9 cellular contexts compared by ENCODE assay signal in the genomic region with DNA sequence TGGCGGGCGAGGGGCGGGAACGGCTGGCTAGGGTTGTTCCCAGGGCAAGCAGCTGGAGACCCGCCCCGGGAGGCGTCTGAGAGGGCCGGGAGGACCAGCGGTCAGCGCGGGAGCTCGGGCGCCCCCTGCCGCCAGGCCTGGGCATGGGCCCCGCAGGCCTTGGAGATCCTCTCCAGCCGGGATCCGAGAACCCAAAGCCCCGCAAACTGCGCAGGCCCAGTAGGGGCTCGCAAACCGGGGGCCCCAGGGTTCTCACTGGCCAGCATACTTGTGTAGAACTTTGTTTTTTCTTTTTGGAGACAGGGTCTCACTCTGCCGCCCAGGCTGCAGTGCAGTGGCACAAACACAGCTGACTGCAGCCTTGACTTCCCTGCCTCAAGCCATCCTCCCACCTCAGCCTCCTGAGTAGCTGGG. TPM values are rescaled to one million over a fixed set of nuclear protein-coding genes. Genes with fewer than 3 reads are reported as not detected.
DNase-seq lines count a peak whose midpoint lies in the region; ATAC-seq and TF ChIP-seq lines count a peak whose summit lies in the region.
"Had no signal": no experiment of that assay in that cellular context is flagged by ENCODE, and none has a peak within 500 bp of the region (broad histone marks: within the 10 kb centered on the region; RNA-seq: fewer than 3 reads in every experiment).

No MANE protein-coding gene starts in this region.

- dilution Hi-C loops in IMR-90 (cut with HindIII; ENCODE audit: low sequenced_read_pairs, unreplicated experiment) = no loop called here

- H3K4ac ChIP-seq in IMR-90 (ENCODE audit: low read depth, low read length) = no peak overlapping the region

- H3K4me1 ChIP-seq in IMR-90 (ENCODE audit: control insufficient read depth, insufficient read depth, low read length) (no peaks in the 10 kb centered on the region), hepatocyte (ENCODE audit: insufficient read depth) (peaks cover 9% of the 10 kb centered on the region), spleen (peaks cover 0 to 15% (median 8%) of the 10 kb centered on the region in 6 donors)

- H2BK20ac ChIP-seq in IMR-90 (ENCODE audit: low read depth, low read length) = no peak overlapping the region

- no peak overlapping the region for H3K18ac ChIP-seq in IMR-90 (ENCODE audit: low read depth, low read length)

- no peak overlapping the region for H2AK9ac ChIP-seq in IMR-90 (replicated peaks; ENCODE audit: low read depth, low read length, poor library complexity)

- peak; percentile 24; the same call in 1 of the 2 replicates for TF ChIP-seq RAD21 in IMR-90 (IDR thresholded peaks at IDR 0.05; ENCODE audit: low read length)

- no peak overlapping the region for H3K9ac ChIP-seq in IMR-90 (ENCODE audit: low read depth, low read length)

- no peak overlapping the region for H3K4me3 Mint-ChIP-seq in activated naive CD4-positive, alpha-beta T cell treated with anti-CD3 and anti-CD28 coated beads, Interleukin-2, amount 10 ng/mL, durations not matched to agents 7 days and 5 days
- H3K4me3 Mint-ChIP-seq in activated T-helper 2 cell treated with anti-CD3 and anti-CD28 coated beads, Interferon-gamma antibody, Interleukin-2, Interleukin-4, amounts not matched to agents 10 μg/mL and 5 μg/mL and 100 μg/mL, durations not matched to agents 14 hours and 24 hours and 36 hours (ENCODE audit: low read depth) = no peak overlapping the region

- in situ Hi-C loops in IMR-90 (cut with MboI; ENCODE audit: low sequenced_read_pairs) = no loop called here

- no peak overlapping the region for H3K56ac ChIP-seq in IMR-90 (ENCODE audit: extremely low read depth, insufficient read depth, low read length)

- H3K36me3 ChIP-seq in IMR-90 (ENCODE audit: control insufficient read depth, insufficient read depth, low read length) (no peaks in the 10 kb centered on the region), hepatocyte (replicated peaks; ENCODE audit: insufficient read depth, low read depth) (no peaks in the 10 kb centered on the region), spleen (no peaks in the 10 kb centered on the region)

- POLR2A ChIA-PET in IMR-90 (lab: Charles Lee; ENCODE audit: unreplicated experiment) = no interaction called here

- H3K79me2 ChIP-seq in hepatocyte = no peaks in the 10 kb centered on the region

- H3K14ac ChIP-seq in IMR-90 (replicated peaks; ENCODE audit: low read depth, low read length) = no peak overlapping the region

- no peak overlapping the region for H3K4me2 ChIP-seq in IMR-90 (ENCODE audit: low read depth, low read length)
- peak overlapping the region; percentile 86 for H3K4me2 ChIP-seq in hepatocyte

- no peak overlapping the region for H2BK5ac ChIP-seq in IMR-90 (ENCODE audit: low read depth, low read length, poor library complexity, severe bottlenecking)

- H3K27me3 Mint-ChIP-seq in activated naive CD4-positive, alpha-beta T cell treated with anti-CD3 and anti-CD28 coated beads, Interleukin-2, amount 10 ng/mL, durations not matched to agents 7 days and 5 days = peaks cover 63% of the 10 kb centered on the region
- H3K27me3 Mint-ChIP-seq in activated T-helper 2 cell treated with anti-CD3 and anti-CD28 coated beads, Interferon-gamma antibody, Interleukin-2, Interleukin-4, amounts not matched to agents 10 μg/mL and 5 μg/mL and 100 μg/mL, durations not matched to agents 14 hours and 24 hours and 36 hours (ENCODE audit: low read depth) = peaks cover 20% of the 10 kb centered on the region

- H3K9me2 ChIP-seq in hepatocyte (replicated peaks; ENCODE audit: insufficient read depth) = no peaks in the 10 kb centered on the region

- peak; percentile 51 for TF ChIP-seq CTCF in IMR-90 (conservative IDR thresholded peaks at IDR 0.05; ENCODE audit: low read depth, low read length)
- peak; percentile 87 for TF ChIP-seq CTCF in hepatocyte (IDR thresholded peaks at IDR 0.05; ENCODE audit: poor library complexity)
- peak; percentile 13 to 93 (median 82) for TF ChIP-seq CTCF in spleen (IDR thresholded peaks at IDR 0.05 in 8 of 11, conservative IDR thresholded peaks at IDR 0.05 in 3 of 11)

- no peaks in the 10 kb centered on the region for H3K9me3 Mint-ChIP-seq in activated naive CD4-positive, alpha-beta T cell treated with anti-CD3 and anti-CD28 coated beads, Interleukin-2, amount 10 ng/mL, durations not matched to agents 7 days and 5 days
- no peaks in the 10 kb centered on the region for H3K9me3 Mint-ChIP-seq in activated T-helper 2 cell treated with anti-CD3 and anti-CD28 coated beads, Interferon-gamma antibody, Interleukin-2, Interleukin-4, amounts not matched to agents 10 μg/mL and 5 μg/mL and 100 μg/mL, durations not matched to agents 14 hours and 24 hours and 36 hours

- H2BK120ac ChIP-seq in IMR-90 (ENCODE audit: low read depth, low read length) = no peak overlapping the region

- no peak overlapping the region for H2AFZ ChIP-seq in IMR-90 (replicated peaks; ENCODE audit: low read length, poor library complexity)
- peak overlapping the region; percentile 93 for H2AFZ ChIP-seq in hepatocyte

- peak; percentile 66; the same call in 1 of the 2 replicates for ATAC-seq in IMR-90 (ENCODE audit: low read depth)
- no peak for ATAC-seq in HG02588 (IDR thresholded peaks at IDR 0.05; ENCODE audit: unreplicated experiment)
- no peak for ATAC-seq in GM19035 (IDR thresholded peaks at IDR 0.05; ENCODE audit: unreplicated experiment)

- BruUV-seq in IMR-90 (replicated peaks; lab: Mats Ljungman, UMichigan) = no TSS peak

- TF ChIP-seq POLR2A in IMR-90 (IDR thresholded peaks at IDR 0.05; ENCODE audit: low read depth, low read length) (no peak), spleen (IDR thresholded peaks at IDR 0.05) (no peak)

- 3% methylated on average over 12 of the region's 22 CpGs; no CpG with 5 or more reads in 1 of the 2 experiments for WGBS in IMR-90 (ENCODE audit: extremely low coverage in 2 of 2, insufficient read length in 1 of 2), 2 experiments
- WGBS in hepatocyte (ENCODE audit: low lambda C conversion rate, missing lambda C conversion rate) = 7% methylated on average over 16 of the region's 22 CpGs
- WGBS in spleen, 5 donors = 4 to 11% (median 7%) methylated on average over 4 to 22 of the region's 22 CpGs

- H2AK5ac ChIP-seq in IMR-90 (ENCODE audit: low read depth, low read length) = no peak overlapping the region

- H3K4me3 ChIP-seq in IMR-90 (ENCODE audit: insufficient read depth, low read depth, low read length) (no peak overlapping the region), hepatocyte (no peak overlapping the region), spleen (peak overlapping the region in 3 of 8 donors; percentile 27 to 59 (median 39))
- H3K4me3 ChIP-seq: SK-N-MC had no signal

- H4K5ac ChIP-seq in IMR-90 (ENCODE audit: low read depth, low read length) = no peak overlapping the region

- H3K9me3 ChIP-seq in IMR-90 (ENCODE audit: control insufficient read depth, insufficient read depth, low read length) (no peaks in the 10 kb centered on the region), hepatocyte (ENCODE audit: low read depth) (no peaks in the 10 kb centered on the region), spleen (no peaks in the 10 kb centered on the region)

- H3K27me3 ChIP-seq in IMR-90 (ENCODE audit: control insufficient read depth, insufficient read depth, low read length) (peaks cover 13% of the 10 kb centered on the region; the same call in 1 of the 2 replicates), hepatocyte (no peaks in the 10 kb centered on the region), spleen (replicated peaks in 1 of 7) (peaks cover 0 to 38% (median 13%) of the 10 kb centered on the region in 7 donors)

- no peak overlapping the region for H4K8ac ChIP-seq in IMR-90 (ENCODE audit: low read depth in 2 of 2, low read length in 2 of 2)

- no peak overlapping the region for H3K27ac Mint-ChIP-seq in activated naive CD4-positive, alpha-beta T cell treated with anti-CD3 and anti-CD28 coated beads, Interleukin-2, amount 10 ng/mL, durations not matched to agents 7 days and 5 days
- H3K27ac Mint-ChIP-seq in activated T-helper 2 cell treated with anti-CD3 and anti-CD28 coated beads, Interferon-gamma antibody, Interleukin-2, Interleukin-4, amounts not matched to agents 10 μg/mL and 5 μg/mL and 100 μg/mL, durations not matched to agents 14 hours and 24 hours and 36 hours = no peak overlapping the region

- H4K20me1 ChIP-seq in IMR-90 (ENCODE audit: insufficient read depth, low read length) (no peaks in the 10 kb centered on the region), hepatocyte (ENCODE audit: insufficient read depth, poor library complexity, severe bottlenecking) (no peaks in the 10 kb centered on the region)

- no peaks in the 10 kb centered on the region for H3K36me3 Mint-ChIP-seq in activated naive CD4-positive, alpha-beta T cell treated with anti-CD3 and anti-CD28 coated beads, Interleukin-2, amount 10 ng/mL, durations not matched to agents 7 days and 5 days
- H3K36me3 Mint-ChIP-seq in activated T-helper 2 cell treated with anti-CD3 and anti-CD28 coated beads, Interferon-gamma antibody, Interleukin-2, Interleukin-4, amounts not matched to agents 10 μg/mL and 5 μg/mL and 100 μg/mL, durations not matched to agents 14 hours and 24 hours and 36 hours (ENCODE audit: low read depth) = no peaks in the 10 kb centered on the region

- CTCF ChIA-PET in IMR-90 (lab: Yijun Ruan, JAX) = interaction anchor here (0.5 to 1.6 kb wide), 5 partner anchors 15 to 265 kb away, joined by 3 to 4 read pairs (median 3); no protein-coding TSS in a partner anchor
- CTCF ChIA-PET in activated naive CD4-positive, alpha-beta T cell treated with anti-CD3 and anti-CD28 coated beads, Interleukin-2, amount 10 ng/mL, durations not matched to agents 7 days and 5 days (lab: Charles Lee) = interaction anchor here (0.6 to 3.4 kb wide), 10 partner anchors 9 to 1491 kb away, joined by 3 to 14 read pairs (median 8); no protein-coding TSS in a partner anchor

- H3K4me1 Mint-ChIP-seq in activated naive CD4-positive, alpha-beta T cell treated with anti-CD3 and anti-CD28 coated beads, Interleukin-2, amount 10 ng/mL, durations not matched to agents 7 days and 5 days = no peaks in the 10 kb centered on the region
- no peaks in the 10 kb centered on the region for H3K4me1 Mint-ChIP-seq in activated T-helper 2 cell treated with anti-CD3 and anti-CD28 coated beads, Interferon-gamma antibody, Interleukin-2, Interleukin-4, amounts not matched to agents 10 μg/mL and 5 μg/mL and 100 μg/mL, durations not matched to agents 14 hours and 24 hours and 36 hours (ENCODE audit: low read depth)

- H3K79me1 ChIP-seq in IMR-90 (ENCODE audit: low read depth in 1 of 2, low read length in 2 of 2) = no peaks in the 10 kb centered on the region

- no peak overlapping the region for H2BK15ac ChIP-seq in IMR-90 (ENCODE audit: low read depth, low read length)

- DNase-seq in ELR (ENCODE audit: low read depth) (peak; percentile 25), IMR-90 (no peak), hepatocyte (ENCODE audit: low spot score) (peak; percentile 86), spleen (peak; percentile 86)
- peak; percentile 54 for DNase-seq in activated naive CD4-positive, alpha-beta T cell treated with anti-CD3 and anti-CD28 coated beads, Interleukin-2, amount 10 ng/mL, durations not matched to agents 7 days and 5 days
- DNase-seq in activated T-helper 2 cell treated with anti-CD3 and anti-CD28 coated beads, Interferon-gamma antibody, Interleukin-2, Interleukin-4, amounts not matched to agents 10 μg/mL and 5 μg/mL and 100 μg/mL, durations not matched to agents 14 hours and 24 hours and 36 hours (ENCODE audit: low spot score) = no peak

- intact Hi-C loops in IMR-90 (cut with micrococcal nuclease) = loop anchor here (5.0 kb wide), 1 partner anchor 269 kb away; no protein-coding TSS in a partner anchor
- intact Hi-C loops in spleen (cut with DNase I; ENCODE audit: low total_unique reads) = no loop called here
- intact Hi-C loops in activated T-helper 2 cell treated with anti-CD3 and anti-CD28 coated beads, Interferon-gamma antibody, Interleukin-2, Interleukin-4, amounts not matched to agents 10 μg/mL and 5 μg/mL and 100 μg/mL, durations not matched to agents 14 hours and 24 hours and 36 hours (cut with micrococcal nuclease) = no loop called here

- no peaks in the 10 kb centered on the region for H3K9me1 ChIP-seq in IMR-90 (ENCODE audit: insufficient read depth, low read length)

- no peak overlapping the region for H3K23ac ChIP-seq in IMR-90 (ENCODE audit: low read depth, low read length)

- H3K27ac ChIP-seq in IMR-90 (ENCODE audit: insufficient read depth, low read length) (no peak overlapping the region), hepatocyte (no peak overlapping the region), spleen (peak overlapping the region in 2 of 8 donors; percentile 32 to 43)
- H3K27ac ChIP-seq: SK-N-MC had no signal

- H4K91ac ChIP-seq in IMR-90 (ENCODE audit: insufficient read depth, low read depth, low read length) = no peak overlapping the region

RNA-seq across cellular contexts. Expression of gene ZNF423, which starts 20.8 kb away (rescaled TPM):
- under 0.01 TPM in 2 replicates for total RNA-seq in IMR-90 (2012; rRNA removed)
- 0.10 and 0.17 TPM in 2 replicates for polyA plus RNA-seq in IMR-90 (2012; rRNA removed)
- 0.05 TPM in 1 of 2 replicates, not detected in the other for polyA plus RNA-seq in IMR-90 (2012; cell fraction: cytosol; rRNA removed)
- polyA plus RNA-seq in IMR-90 (2012; cell fraction: nucleus; rRNA removed; ENCODE audit: low replicate concordance) = 0.02 and 0.04 TPM in 2 replicates
- 7.6 and 11.8 TPM in 2 replicates for total RNA-seq in hepatocyte
- polyA plus RNA-seq in hepatocyte = 9.6 and 11.3 TPM in 2 replicates
- total RNA-seq in spleen = 1 to 10 TPM; 3.5 to 7.0 (median 5.3) TPM
- polyA plus RNA-seq in spleen = under 1 TPM; 0.36 to 0.96 (median 0.67) TPM
- total RNA-seq in activated T-helper 2 cell treated with anti-CD3 and anti-CD28 coated beads, Interferon-gamma antibody, Interleukin-2, Interleukin-4, amounts not matched to agents 10 μg/mL and 5 μg/mL and 100 μg/mL, durations not matched to agents 14 hours and 24 hours and 36 hours = not detected in 2 replicates

Comparison
In these comparisons a context has a peak if more than half of its experiments do, and no peak if none do; other contexts are left out.
1. DNase-seq: peak in ELR (single experiment), activated naive CD4-positive, alpha-beta T cell treated with anti-CD3 and anti-CD28 coated beads, Interleukin-2, amount 10 ng/mL, durations not matched to agents 7 days and 5 days (single experiment), hepatocyte (single experiment) and spleen (single experiment); none in IMR-90 (single experiment) and activated T-helper 2 cell treated with anti-CD3 and anti-CD28 coated beads, Interferon-gamma antibody, Interleukin-2, Interleukin-4, amounts not matched to agents 10 μg/mL and 5 μg/mL and 100 μg/mL, durations not matched to agents 14 hours and 24 hours and 36 hours (single experiment).
2. Peak in every context shown above with its lines, with median percentiles within 50 percentile points of each other: CTCF ChIP-seq.